10 cellular contexts compared by ENCODE assay signal in genomic region chr6:139271056-139271455, GRCh38. TPM values are rescaled to one million over a fixed set of nuclear protein-coding genes. Genes with fewer than 3 reads are reported as not detected.
DNase-seq lines count a peak whose midpoint lies in the region; ATAC-seq and TF ChIP-seq lines count a peak whose summit lies in the region.
"Had no signal": no experiment of that assay in that cellular context is flagged by ENCODE, and none has a peak within 500 bp of the region (broad histone marks: within the 10 kb centered on the region; RNA-seq: fewer than 3 reads in every experiment).

No MANE protein-coding gene starts in this region.

- H3K27me3 ChIP-seq in kidney epithelial cell (ENCODE audit: control insufficient read depth, insufficient read depth, low read length) (no peaks in the 10 kb centered on the region), smooth muscle cell (ENCODE audit: low read depth) (no peaks in the 10 kb centered on the region)
- no peaks in the 10 kb centered on the region for H3K27me3 ChIP-seq in CD8-positive, alpha-beta memory T cell (ENCODE audit: insufficient read depth, low read length, poor library complexity, severe bottlenecking)
- H3K27me3 ChIP-seq: upper lobe of left lung had no signal

- no peak overlapping the region for H3K4me3 Mint-ChIP-seq in CD8-positive, alpha-beta memory T cell

- H4K20me1 ChIP-seq in smooth muscle cell (ENCODE audit: low read depth), result no peaks in the 10 kb centered on the region

- WGBS in smooth muscle cell (ENCODE audit: low lambda C conversion rate), result 79% methylated on average over 6 of the region's 6 CpGs

- H3K27ac Mint-ChIP-seq in CD8-positive, alpha-beta memory T cell, result no peak overlapping the region

- no peaks in the 10 kb centered on the region for H3K79me2 ChIP-seq in smooth muscle cell (ENCODE audit: low read depth)

- CTCF ChIA-PET in CD8-positive, alpha-beta memory T cell (lab: Charles Lee), result interaction anchor here (1.2 kb wide), 1 partner anchor 51 kb away, joined by 4 read pairs; no protein-coding TSS in a partner anchor

- POLR2A ChIA-PET in CD8-positive, alpha-beta memory T cell (lab: Charles Lee), result no interaction called here

- H3K36me3 Mint-ChIP-seq in CD8-positive, alpha-beta memory T cell, result peaks cover 0 to 3% (median 0%) of the 10 kb centered on the region in 3 donors

- H3K4me1 Mint-ChIP-seq in CD8-positive, alpha-beta memory T cell, result peaks cover 3 to 9% (median 6%) of the 10 kb centered on the region in 3 donors

- no peaks in the 10 kb centered on the region for H3K36me3 ChIP-seq in kidney epithelial cell (ENCODE audit: control insufficient read depth, insufficient read depth, low read length)
- H3K36me3 ChIP-seq in smooth muscle cell (ENCODE audit: low read depth), result no peaks in the 10 kb centered on the region
- H3K36me3 ChIP-seq in CD8-positive, alpha-beta memory T cell (ENCODE audit: insufficient read depth, low read length), result no peaks in the 10 kb centered on the region
- H3K36me3 ChIP-seq: upper lobe of left lung had no signal

- H3K27ac ChIP-seq in smooth muscle cell (ENCODE audit: low read depth), result no peak overlapping the region
- H3K27ac ChIP-seq in CD8-positive, alpha-beta memory T cell (ENCODE audit: low read depth, low read length), result no peak overlapping the region
- H3K27ac ChIP-seq: upper lobe of left lung had no signal

- no peaks in the 10 kb centered on the region for H3K9me3 Mint-ChIP-seq in CD8-positive, alpha-beta memory T cell

- TF ChIP-seq CTCF in GM13976 (IDR thresholded peaks at IDR 0.05; ENCODE audit: borderline replicate concordance, control extremely low read depth, extremely low read depth, insufficient read depth, missing control alignments) (no peak), kidney epithelial cell (IDR thresholded peaks at IDR 0.05; ENCODE audit: insufficient read depth, low read length, poor library complexity, severe bottlenecking) (no peak), smooth muscle cell (IDR thresholded peaks at IDR 0.05; ENCODE audit: borderline replicate concordance, insufficient read depth, poor library complexity, severe bottlenecking) (no peak)

- H3K4me1 ChIP-seq in smooth muscle cell (ENCODE audit: low read depth), result no peaks in the 10 kb centered on the region
- H3K4me1 ChIP-seq in CD8-positive, alpha-beta memory T cell (ENCODE audit: insufficient read depth, low read length), result no peaks in the 10 kb centered on the region
- H3K4me1 ChIP-seq: upper lobe of left lung had no signal

- peak; percentile 47 for DNase-seq in GM13976 (ENCODE audit: low spot score)
- peak; percentile 39 for DNase-seq in HT1080 (ENCODE audit: low read depth)
- peak; percentile 44 for DNase-seq in kidney epithelial cell (ENCODE audit: low read depth)
- DNase-seq in stimulated activated naive CD8-positive, alpha-beta T cell treated with anti-CD3 and anti-CD28 coated beads, Interleukin-15, Interleukin-2, amounts not matched to agents 100 U/mL and 50 U/mL, for 24 hours, result no peak
- DNase-seq in smooth muscle cell (lab: John Stamatoyannopoulos, UW; ENCODE audit: unreplicated experiment), result no peak
- no peak for DNase-seq in CD8-positive, alpha-beta memory T cell
- DNase-seq in NCI-H1092 (lab: John Stamatoyannopoulos, UW), result no peak
- DNase-seq: central memory CD4-positive, alpha-beta T cell; upper lobe of left lung had no signal

- H3K9ac ChIP-seq in smooth muscle cell (ENCODE audit: low read depth), result no peak overlapping the region

- no peaks in the 10 kb centered on the region for H3K27me3 Mint-ChIP-seq in CD8-positive, alpha-beta memory T cell

- in situ Hi-C loops in GM13976 (cut with MboI; ENCODE audit: low sequenced_read_pairs, unreplicated experiment), result no loop called here

- ATAC-seq in GM21619 (IDR thresholded peaks at IDR 0.05; ENCODE audit: unreplicated experiment), result peak; percentile 87
- ATAC-seq in stimulated activated naive CD8-positive, alpha-beta T cell treated with anti-CD3 and anti-CD28 coated beads, Interleukin-15, Interleukin-2, amounts not matched to agents 100 U/mL and 50 U/mL, for 24 hours, result no peak

- H3K9me3 ChIP-seq in smooth muscle cell (replicated peaks; ENCODE audit: low read depth), result no peaks in the 10 kb centered on the region
- H3K9me3 ChIP-seq in CD8-positive, alpha-beta memory T cell (ENCODE audit: low read length), result no peaks in the 10 kb centered on the region
- H3K9me3 ChIP-seq: upper lobe of left lung had no signal

- no peak overlapping the region for H2AFZ ChIP-seq in smooth muscle cell (ENCODE audit: low read depth)

- H3K4me3 ChIP-seq in kidney epithelial cell (ENCODE audit: low read depth, low read length) (no peak overlapping the region), smooth muscle cell (no peak overlapping the region)
- no peak overlapping the region for H3K4me3 ChIP-seq in CD8-positive, alpha-beta memory T cell (ENCODE audit: low read length)
- H3K4me3 ChIP-seq: upper lobe of left lung had no signal

- H3K4me2 ChIP-seq in smooth muscle cell, result no peak overlapping the region

- H3F3A ChIP-seq in smooth muscle cell (ENCODE audit: low read depth), result no peaks in the 10 kb centered on the region

RNA-seq across cellular contexts. Expression of gene TXLNB, which starts 20.7 kb away (rescaled TPM):
- total RNA-seq in HT1080 (2014; rRNA removed; shearing (Covaris generic)), result 0.07 and 0.40 TPM in 2 replicates
- 0.05 and 0.06 TPM in 2 replicates for polyA plus RNA-seq in HT1080 (2015; cell fraction: cytosol; rRNA removed)
- polyA plus RNA-seq in HT1080 (2015; cell fraction: nucleus; rRNA removed), result 0.24 and 0.29 TPM in 2 replicates
- not detected in 2 replicates for total RNA-seq in kidney epithelial cell
- not detected in 2 replicates for total RNA-seq in smooth muscle cell
- polyA plus RNA-seq in smooth muscle cell, result not detected in 2 replicates
- under 1 TPM; 0.13 to 0.47 TPM for total RNA-seq in CD8-positive, alpha-beta memory T cell
- polyA plus RNA-seq in CD8-positive, alpha-beta memory T cell, result 0.35 TPM

Comparison
In these comparisons a context has a peak if more than half of its experiments do, and no peak if none do; other contexts are left out.
1. DNase-seq: peak in GM13976 (single experiment), HT1080 (single experiment) and kidney epithelial cell (single experiment); none in stimulated activated naive CD8-positive, alpha-beta T cell treated with anti-CD3 and anti-CD28 coated beads, Interleukin-15, Interleukin-2, amounts not matched to agents 100 U/mL and 50 U/mL, for 24 hours (single experiment), smooth muscle cell (single experiment), CD8-positive, alpha-beta memory T cell (0 of 5) and NCI-H1092 (single experiment).